ENCODE assay signal across 8 cellular contexts in genomic region chr2:66439291-66440010, GRCh38. TPM values are rescaled to one million over a fixed set of nuclear protein-coding genes. Genes with fewer than 3 reads are reported as not detected.
DNase-seq lines count a peak whose midpoint lies in the region; ATAC-seq and TF ChIP-seq lines count a peak whose summit lies in the region.

No MANE protein-coding gene starts in this region.

- H3K27ac Mint-ChIP-seq in T-helper 2 cell treated with Interferon-gamma antibody and Interleukin-4, amounts not matched to agents 5 μg/mL and 100 μg/mL, for 36 hours = no peak overlapping the region

- peaks cover 13% of the 10 kb centered on the region for H3K4me1 Mint-ChIP-seq in T-helper 2 cell treated with Interferon-gamma antibody and Interleukin-4, amounts not matched to agents 5 μg/mL and 100 μg/mL, for 36 hours (ENCODE audit: low read depth)

- peak overlapping the region; percentile 55 for H3K4me3 ChIP-seq in HUES48 (ENCODE audit: low read depth, low read length)
- peak overlapping the region; percentile 73 for H3K4me3 ChIP-seq in choroid plexus epithelial cell (ENCODE audit: low read depth, low read length)
- H3K4me3 ChIP-seq in left lung = peak overlapping the region; percentile 52 to 56
- peak overlapping the region; percentile 26 to 82 (median 63) for H3K4me3 ChIP-seq in spleen

- H3K4me1 ChIP-seq in HUES48 (ENCODE audit: control insufficient read depth, insufficient read depth, low read length) (peaks cover 77% of the 10 kb centered on the region), left lung (peaks cover 0 to 11% of the 10 kb centered on the region in 2 donors), spleen (peaks cover 0 to 64% (median 28%) of the 10 kb centered on the region in 6 donors)

- H3K9me3 ChIP-seq in HUES48 (ENCODE audit: control insufficient read depth, insufficient read depth, low read length) (no peaks in the 10 kb centered on the region), left lung (no peaks in the 10 kb centered on the region), spleen (no peaks in the 10 kb centered on the region)

- H3K4me3 Mint-ChIP-seq in T-helper 2 cell treated with Interferon-gamma antibody and Interleukin-4, amounts not matched to agents 5 μg/mL and 100 μg/mL, for 36 hours = no peak overlapping the region

- peaks cover 86% of the 10 kb centered on the region for H3K27me3 Mint-ChIP-seq in T-helper 2 cell treated with Interferon-gamma antibody and Interleukin-4, amounts not matched to agents 5 μg/mL and 100 μg/mL, for 36 hours (ENCODE audit: low read depth)

- H3K27me3 ChIP-seq in HUES48 (ENCODE audit: control insufficient read depth, insufficient read depth, low read length) = peaks cover 100% of the 10 kb centered on the region
- H3K27me3 ChIP-seq in left lung = peaks cover 19 to 100% of the 10 kb centered on the region in 2 donors
- H3K27me3 ChIP-seq in spleen (replicated peaks in 1 of 7) = peaks cover 0 to 98% (median 26%) of the 10 kb centered on the region in 7 donors

- DNase-seq in choroid plexus epithelial cell (ENCODE audit: low read depth) (no peak), left lung (peak in 1 of 2 donors; percentile 76), spleen (peak; percentile 73), GM20000 (ENCODE audit: low spot score) (no peak)
- DNase-seq in T-helper 2 cell treated with Interferon-gamma antibody and Interleukin-4, amounts not matched to agents 5 μg/mL and 100 μg/mL, for 36 hours (ENCODE audit: low spot score) = no peak

- intact Hi-C loops in left lung (cut with DNase I) (loop anchor here (5.0 to 10.0 kb wide), 2 partner anchors 135 to 138 kb away; no protein-coding TSS in a partner anchor), spleen (cut with DNase I; ENCODE audit: low total_unique reads) (no loop called here)

- no peak overlapping the region for H3K9ac ChIP-seq in HUES48 (ENCODE audit: low read depth, low read length)

- peaks cover 1% of the 10 kb centered on the region for H3K36me3 Mint-ChIP-seq in T-helper 2 cell treated with Interferon-gamma antibody and Interleukin-4, amounts not matched to agents 5 μg/mL and 100 μg/mL, for 36 hours (ENCODE audit: low read depth)

- no peaks in the 10 kb centered on the region for H3K36me3 ChIP-seq in HUES48 (ENCODE audit: control insufficient read depth, insufficient read depth, low read length)
- H3K36me3 ChIP-seq in left lung = no peaks in the 10 kb centered on the region
- peaks cover 0 to 3% (median 0%) of the 10 kb centered on the region in 6 donors for H3K36me3 ChIP-seq in spleen

- TF ChIP-seq CTCF in choroid plexus epithelial cell (conservative IDR thresholded peaks at IDR 0.05; ENCODE audit: low read depth, low read length) (no peak), left lung (IDR thresholded peaks at IDR 0.05) (no peak), spleen (IDR thresholded peaks at IDR 0.05 in 8 of 11, conservative IDR thresholded peaks at IDR 0.05 in 3 of 11) (no peak), GM20000 (IDR thresholded peaks at IDR 0.05; ENCODE audit: extremely low read depth, missing control alignments) (no peak)

- 3 to 9% (median 5%) methylated on average over 27 to 36 of the region's 36 CpGs for WGBS in spleen, 5 donors

- no peaks in the 10 kb centered on the region for H3K9me3 Mint-ChIP-seq in T-helper 2 cell treated with Interferon-gamma antibody and Interleukin-4, amounts not matched to agents 5 μg/mL and 100 μg/mL, for 36 hours

- TF ChIP-seq POLR2A in spleen (IDR thresholded peaks at IDR 0.05) = no peak

- ATAC-seq in left lung (no peak), HG02588 (IDR thresholded peaks at IDR 0.05; ENCODE audit: unreplicated experiment) (no peak), GM19324 (IDR thresholded peaks at IDR 0.05; ENCODE audit: low FRiP score, unreplicated experiment) (no peak)

- H3K27ac ChIP-seq in HUES48 (ENCODE audit: low read depth, low read length) (no peak overlapping the region), left lung (peak overlapping the region; percentile 84 to 95), spleen (peak overlapping the region; percentile 46 to 90 (median 76))

RNA-seq across cellular contexts. Expression of gene MEIS1, which starts 4.5 kb away (rescaled TPM):
- 10 to 100 TPM; 54.3 to 57.6 TPM for total RNA-seq in left lung
- total RNA-seq in spleen = 10 to 100 TPM; 23.6 to 81.4 (median 44.1) TPM
- 10 to 100 TPM; 13.1 to 19.4 (median 14.1) TPM for polyA plus RNA-seq in spleen
